8 cellular contexts compared by ENCODE assay signal in genomic region chr11:68213555-68214172, GRCh38. TPM values are rescaled to one million over a fixed set of nuclear protein-coding genes. Genes with fewer than 3 reads are reported as not detected.
DNase-seq lines count a peak whose midpoint lies in the region; ATAC-seq and TF ChIP-seq lines count a peak whose summit lies in the region.

No MANE protein-coding gene starts in this region.

- no peaks in the 10 kb centered on the region for H3K9me3 ChIP-seq in OCI-LY7 (ENCODE audit: low read length)

- H3K9me2 ChIP-seq in OCI-LY7 (ENCODE audit: insufficient read depth, low read length): no peaks in the 10 kb centered on the region

- no peak for TF ChIP-seq CTCF in OCI-LY7 (conservative IDR thresholded peaks at IDR 0.05; ENCODE audit: low read length)
- no peak for TF ChIP-seq CTCF in epithelial cell of proximal tubule (conservative IDR thresholded peaks at IDR 0.05; ENCODE audit: low read depth, low read length)

- H2AFZ ChIP-seq in OCI-LY7 (ENCODE audit: low read length): peak overlapping the region; percentile 98

- H3K27ac ChIP-seq in OCI-LY7 (ENCODE audit: low read depth, low read length, poor library complexity, severe bottlenecking): peak overlapping the region; percentile 73

- peak overlapping the region; percentile 82 for H3K4me3 ChIP-seq in OCI-LY7 (ENCODE audit: low read depth, low read length, poor library complexity, severe bottlenecking)
- H3K4me3 ChIP-seq in epithelial cell of proximal tubule (ENCODE audit: low read depth, low read length): peak overlapping the region; percentile 84

- intact Hi-C loops in OCI-LY7 (cut with micrococcal nuclease; ENCODE audit: unreplicated experiment): loop anchor here (5.0 kb wide), 1 partner anchor 84 kb away; no protein-coding TSS in a partner anchor

- DNase-seq in C1 segment of cervical spinal cord (lab: John Stamatoyannopoulos, UW) (peak in 13 of 14 donors; percentile 39 to 93 (median 84)), HT1080 (ENCODE audit: low read depth) (peak; percentile 81), OCI-LY7 (ENCODE audit: low spot score) (peak; percentile 97), activated T-cell treated with anti-CD3 and anti-CD28 coated beads for 48 hours (ENCODE audit: low read depth) (peak; percentile 80), epithelial cell of proximal tubule (ENCODE audit: low read depth) (no peak), mucosa of gallbladder (ENCODE audit: low spot score) (peak; percentile 87)
- DNase-seq in stimulated activated CD8-positive, alpha-beta memory T cell treated with anti-CD3 and anti-CD28 coated beads, Interleukin-2, amount 100 ng/mL, for 48 hours (ENCODE audit: low read depth in 2 of 2): peak; percentile 57 to 64

- H3K79me2 ChIP-seq in OCI-LY7 (ENCODE audit: insufficient read depth, low read depth, low read length): peaks cover 32% of the 10 kb centered on the region

- peak; percentile 56 for ATAC-seq in GM19324 (IDR thresholded peaks at IDR 0.05; ENCODE audit: low FRiP score, unreplicated experiment)

- CTCF ChIA-PET in OCI-LY7 (lab: Charles Lee; ENCODE audit: unreplicated experiment): no interaction called here

- H3K4me2 ChIP-seq in OCI-LY7 (ENCODE audit: low read length): peak overlapping the region; percentile 92

- no TSS peak for BruUV-seq in OCI-LY7 (replicated peaks; lab: Mats Ljungman, UMichigan)

- peaks cover 19% of the 10 kb centered on the region for H4K20me1 ChIP-seq in OCI-LY7 (ENCODE audit: insufficient read depth, low read length)

- no peaks in the 10 kb centered on the region for H3K36me3 ChIP-seq in OCI-LY7 (ENCODE audit: insufficient read depth, low read length)

- POLR2A ChIA-PET in OCI-LY7 (lab: Charles Lee): no interaction called here

- peaks cover 30% of the 10 kb centered on the region for H3K4me1 ChIP-seq in OCI-LY7 (ENCODE audit: insufficient read depth, low read length, poor library complexity, severe bottlenecking)

RNA-seq across cellular contexts. Expression of gene KMT5B, which starts 0.6 kb away (rescaled TPM):
- 18.0 and 19.8 TPM in 2 replicates for total RNA-seq in HT1080 (2014; rRNA removed; shearing (Covaris generic))
- 31.2 and 32.6 TPM in 2 replicates for polyA plus RNA-seq in HT1080 (2015; cell fraction: cytosol; rRNA removed)
- polyA plus RNA-seq in HT1080 (2015; cell fraction: nucleus; rRNA removed): 34.9 and 38.8 TPM in 2 replicates
- 13.9 and 14.3 TPM in 2 replicates for total RNA-seq in OCI-LY7 (2014; rRNA removed; shearing (Covaris generic))
- total RNA-seq in OCI-LY7 (2022): 26.3 and 28.8 TPM in 2 replicates
- total RNA-seq in epithelial cell of proximal tubule: 16.1 and 17.5 TPM in 2 replicates
- 52.2 TPM for total RNA-seq in mucosa of gallbladder

RNA-seq across cellular contexts. Expression of gene C11orf24, which starts 58.1 kb away (rescaled TPM):
- total RNA-seq in HT1080 (2014; rRNA removed; shearing (Covaris generic)): 41.8 and 53.2 TPM in 2 replicates
- 67.4 and 81.5 TPM in 2 replicates for polyA plus RNA-seq in HT1080 (2015; cell fraction: cytosol; rRNA removed)
- polyA plus RNA-seq in HT1080 (2015; cell fraction: nucleus; rRNA removed): 29.1 and 37.4 TPM in 2 replicates
- total RNA-seq in OCI-LY7 (2014; rRNA removed; shearing (Covaris generic)): 53.9 and 81.1 TPM in 2 replicates
- total RNA-seq in OCI-LY7 (2022): 94.1 and 114 TPM in 2 replicates
- 46.4 and 77.3 TPM in 2 replicates for total RNA-seq in epithelial cell of proximal tubule
- 38.8 TPM for total RNA-seq in mucosa of gallbladder
